In genomic region chr15:90192961-90193786, GRCh38 we compare ENCODE assay signal across 8 cellular contexts. TPM values are rescaled to one million over a fixed set of nuclear protein-coding genes. Genes with fewer than 3 reads are reported as not detected.
DNase-seq lines count a peak whose midpoint lies in the region; ATAC-seq and TF ChIP-seq lines count a peak whose summit lies in the region.
"Had no signal": no experiment of that assay in that cellular context is flagged by ENCODE, and none has a peak within 500 bp of the region (broad histone marks: within the 10 kb centered on the region; RNA-seq: fewer than 3 reads in every experiment).

No MANE protein-coding gene starts in this region.

- H3K79me2 ChIP-seq in Loucy (ENCODE audit: insufficient read depth, low read length) (no peaks in the 10 kb centered on the region), hepatocyte (peaks cover 34% of the 10 kb centered on the region)

- no peaks in the 10 kb centered on the region for H3K9me3 Mint-ChIP-seq in WTC11
- H3K9me3 Mint-ChIP-seq: neural progenitor cell had no signal

- H3K4me1 ChIP-seq in Loucy (ENCODE audit: insufficient read depth, low read length, poor library complexity, severe bottlenecking) (peaks cover 44% of the 10 kb centered on the region), hepatocyte (ENCODE audit: insufficient read depth) (peaks cover 27% of the 10 kb centered on the region), stomach smooth muscle (ENCODE audit: control insufficient read depth, insufficient read depth, low read length) (peaks cover 44% of the 10 kb centered on the region)

- H3K4me3 ChIP-seq in Loucy (ENCODE audit: low read length, poor library complexity, severe bottlenecking), result no peak overlapping the region
- H3K4me3 ChIP-seq in hepatocyte, result no peak overlapping the region
- peak overlapping the region; percentile 40 to 58 for H3K4me3 ChIP-seq in stomach smooth muscle (ENCODE audit: low read length in 2 of 2)
- H3K4me3 ChIP-seq: neural progenitor cell had no signal

- 0 out of 2 replicates have a peak, but pooled peaks cover 3% of the 10 kb centered on the region for H3K36me3 Mint-ChIP-seq in WTC11

- no peak for TF ChIP-seq POLR2A in GM18505 (IDR thresholded peaks at IDR 0.05; ENCODE audit: borderline replicate concordance, extremely low read depth, insufficient read depth, insufficient read length)

- 82% methylated on average over 16 of the region's 16 CpGs for WGBS in hepatocyte (ENCODE audit: low lambda C conversion rate, missing lambda C conversion rate)

- H3K27me3 ChIP-seq in Loucy (ENCODE audit: insufficient read depth, low read length, poor library complexity, severe bottlenecking) (no peaks in the 10 kb centered on the region), hepatocyte (no peaks in the 10 kb centered on the region), stomach smooth muscle (ENCODE audit: control insufficient read depth in 1 of 2, insufficient read depth in 2 of 2, low read length in 2 of 2) (no peaks in the 10 kb centered on the region)
- H3K27me3 ChIP-seq: neural progenitor cell had no signal

- H3K36me3 ChIP-seq in Loucy (ENCODE audit: insufficient read depth, low read length) (no peaks in the 10 kb centered on the region), hepatocyte (replicated peaks; ENCODE audit: insufficient read depth, low read depth) (no peaks in the 10 kb centered on the region), stomach smooth muscle (ENCODE audit: control insufficient read depth in 2 of 2, insufficient read depth in 2 of 2, low read length in 2 of 2) (no peaks in the 10 kb centered on the region)
- H3K36me3 ChIP-seq: neural progenitor cell had no signal

- 0 out of 2 replicates have a peak overlapping the region, but pooled peaks have one; percentile 4 for H3K27ac Mint-ChIP-seq in WTC11
- H3K27ac Mint-ChIP-seq: neural progenitor cell had no signal

- peak overlapping the region; percentile 60 for H3K4me2 ChIP-seq in Loucy (ENCODE audit: low read depth, low read length, poor library complexity, severe bottlenecking)
- no peak overlapping the region for H3K4me2 ChIP-seq in hepatocyte
- H3K4me2 ChIP-seq: neural progenitor cell had no signal

- no peaks in the 10 kb centered on the region for H3F3A ChIP-seq in Loucy (ENCODE audit: low read depth)

- H3K9ac ChIP-seq in Loucy (ENCODE audit: low read depth, low read length, poor library complexity, severe bottlenecking) (peak overlapping the region; percentile 56), stomach smooth muscle (ENCODE audit: low read length in 2 of 2) (peak overlapping the region; percentile 58 to 64)
- H3K9ac ChIP-seq: neural progenitor cell had no signal

- H3K27me3 Mint-ChIP-seq in WTC11 (ENCODE audit: low read depth), result no peaks in the 10 kb centered on the region

- H3K9me3 ChIP-seq in Loucy (ENCODE audit: insufficient read depth, low read depth, low read length), result no peaks in the 10 kb centered on the region
- no peaks in the 10 kb centered on the region for H3K9me3 ChIP-seq in hepatocyte (ENCODE audit: low read depth)
- H3K9me3 ChIP-seq in stomach smooth muscle (ENCODE audit: control insufficient read depth in 2 of 2, low read length in 2 of 2), result no peaks in the 10 kb centered on the region

- H3K4me1 Mint-ChIP-seq in WTC11, result peaks cover 11% of the 10 kb centered on the region; the same call in 1 of the 2 replicates

- POLR2A ChIA-PET in WTC11 (lab: Charles Lee), result interaction anchor here (1.1 kb wide), 1 partner anchor 9 kb away, joined by 3 read pairs; no protein-coding TSS in a partner anchor

- H3K9me2 ChIP-seq in Loucy (replicated peaks; ENCODE audit: low read depth, low read length) (no peaks in the 10 kb centered on the region), hepatocyte (replicated peaks; ENCODE audit: insufficient read depth) (no peaks in the 10 kb centered on the region)

- no peak overlapping the region for H3K4me3 Mint-ChIP-seq in WTC11
- H3K4me3 Mint-ChIP-seq: neural progenitor cell had no signal

- ATAC-seq in WTC11 (no peak), GM18505 (IDR thresholded peaks at IDR 0.05; ENCODE audit: unreplicated experiment) (no peak)

- CTCF ChIA-PET in WTC11 (lab: Charles Lee), result interaction anchor here (1.1 kb wide), 1 partner anchor 40 kb away, joined by 4 read pairs; the partner anchor contains the start of genes CIB1 and GDPGP1

- DNase-seq in WTC11 (ENCODE audit: low spot score) (no peak), hepatocyte (ENCODE audit: low spot score) (no peak), DMS 273 (lab: John Stamatoyannopoulos, UW; ENCODE audit: unreplicated experiment) (no peak), NCI-H1436 treated with DMSO at 0.1 percent for 48 hours (lab: John Stamatoyannopoulos, UW) (no peak)

- TF ChIP-seq CTCF in Loucy (conservative IDR thresholded peaks at IDR 0.05; ENCODE audit: low read length) (no peak), WTC11 (IDR thresholded peaks at IDR 0.05) (no peak), hepatocyte (IDR thresholded peaks at IDR 0.05; ENCODE audit: poor library complexity) (no peak)

- H2AFZ ChIP-seq in Loucy (ENCODE audit: low read length), result no peak overlapping the region
- no peak overlapping the region for H2AFZ ChIP-seq in hepatocyte
- H2AFZ ChIP-seq: neural progenitor cell had no signal

- H4K20me1 ChIP-seq in Loucy (ENCODE audit: insufficient read depth, low read length, poor library complexity, severe bottlenecking), result no peaks in the 10 kb centered on the region
- H4K20me1 ChIP-seq in hepatocyte (ENCODE audit: insufficient read depth, poor library complexity, severe bottlenecking), result no peaks in the 10 kb centered on the region

- peak overlapping the region; percentile 66 for H3K27ac ChIP-seq in hepatocyte
- H3K27ac ChIP-seq in stomach smooth muscle (ENCODE audit: low read length), result peak overlapping the region; percentile 90
- H3K27ac ChIP-seq: neural progenitor cell had no signal

TF ChIP-seq in WTC11, 78 proteins besides CTCF, POLR2A, EP300 and RAD21 (continues in another document):
- no peak for TF ChIP-seq ZSCAN18 (CRISPR knock-in tag; IDR thresholded peaks at IDR 0.05)
- no peak for TF ChIP-seq TEAD1 (CRISPR knock-in tag; IDR thresholded peaks at IDR 0.05)
- TF ChIP-seq AFF4 (CRISPR knock-in tag; IDR thresholded peaks at IDR 0.05; ENCODE audit: borderline replicate concordance), result no peak
- no peak for TF ChIP-seq ZNF232 (CRISPR knock-in tag; IDR thresholded peaks at IDR 0.05)
- no peak for TF ChIP-seq TP53 (CRISPR knock-in tag; IDR thresholded peaks at IDR 0.05)
- no peak for TF ChIP-seq ZNF263 (CRISPR knock-in tag; IDR thresholded peaks at IDR 0.05; ENCODE audit: low read depth)
- TF ChIP-seq TCF7 (CRISPR knock-in tag; IDR thresholded peaks at IDR 0.05; ENCODE audit: low read depth), result no peak
- no peak for TF ChIP-seq SMAD4 (CRISPR knock-in tag; IDR thresholded peaks at IDR 0.05)
- no peak for TF ChIP-seq SP1 (CRISPR knock-in tag; conservative IDR thresholded peaks at IDR 0.05)

RNA-seq across cellular contexts. Expression of gene SEMA4B, which starts 8.0 kb away (rescaled TPM):
- 50.1 to 53.3 TPM (median 50.2 TPM) in 3 replicates for total RNA-seq in WTC11 (2021)
- 19.2 and 27.8 TPM in 2 replicates for total RNA-seq in hepatocyte
- polyA plus RNA-seq in hepatocyte, result 43.5 and 47.9 TPM in 2 replicates

RNA-seq across cellular contexts. Expression of gene CIB1, which starts 40.6 kb away (rescaled TPM):
- 26.1 to 29.6 TPM (median 26.9 TPM) in 3 replicates for total RNA-seq in WTC11 (2021)
- total RNA-seq in hepatocyte, result 49.6 and 53.3 TPM in 2 replicates
- polyA plus RNA-seq in hepatocyte, result 161 and 163 TPM in 2 replicates

RNA-seq across cellular contexts. Expression of gene GDPGP1, which starts 40.8 kb away (rescaled TPM):
- total RNA-seq in WTC11 (2021) (2.6 to 6.7 TPM (median 5.3 TPM) in 3 replicates), hepatocyte (5.1 and 6.8 TPM in 2 replicates)
- polyA plus RNA-seq in hepatocyte, result 0.56 and 1.7 TPM in 2 replicates

RNA-seq across cellular contexts. Expression of gene TTLL13, which starts 56.2 kb away (rescaled TPM):
- total RNA-seq in WTC11 (2021) (0.18 to 0.76 TPM (median 0.48 TPM) in 3 replicates), hepatocyte (not detected in 2 replicates)
- 0.27 TPM in 1 of 2 replicates, not detected in the other for polyA plus RNA-seq in hepatocyte

Comparison
In these comparisons a context has a peak if more than half of its experiments do, and no peak if none do; other contexts are left out.
1. H3K4me3 ChIP-seq: peak in stomach smooth muscle (2 of 2); none in Loucy (single experiment) and hepatocyte (single experiment).